Comparison of ENCODE assay signal across 15 cellular contexts in the genomic region with DNA sequence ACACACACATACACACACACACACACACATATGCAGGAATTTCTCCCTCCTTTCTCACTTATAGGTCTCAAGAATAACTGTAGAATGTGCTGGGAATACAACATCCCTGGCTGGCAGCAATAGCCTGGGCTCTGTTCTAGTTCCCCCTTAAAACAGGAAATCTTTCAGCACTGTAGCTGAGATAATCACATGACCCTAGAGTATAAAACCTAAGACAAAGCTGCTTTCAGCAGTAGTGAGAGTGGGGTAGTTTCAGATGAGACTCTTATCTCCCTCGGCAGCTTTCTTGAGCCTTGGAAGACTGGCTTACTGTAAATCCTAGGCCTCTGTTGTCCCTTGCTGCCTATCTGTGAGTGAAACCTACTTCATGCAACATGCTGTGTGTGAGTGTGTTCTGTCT.
DNase-seq lines count a peak whose midpoint lies in the region; ATAC-seq, FAIRE-seq and TF ChIP-seq lines count a peak whose summit lies in the region.
"Had no signal": no experiment of that assay in that cellular context is flagged by ENCODE, and none has a peak within 500 bp of the region (broad histone marks: within the 10 kb centered on the region; RNA-seq: fewer than 3 reads in every experiment).

No MANE protein-coding gene starts in this region.

- TF ChIP-seq EP300 in SK-N-SH (IDR thresholded peaks at IDR 0.05; ENCODE audit: borderline replicate concordance in 1 of 2, low read depth in 1 of 2, low read length in 1 of 2) = no peak

- H3F3A ChIP-seq in SK-N-SH (replicated peaks; ENCODE audit: insufficient read depth) = peaks cover 38% of the 10 kb centered on the region

- H2AFZ ChIP-seq in SK-N-SH (ENCODE audit: low read depth) = no peak overlapping the region
- H2AFZ ChIP-seq in keratinocyte (ENCODE audit: control insufficient read depth, low read length) = peak overlapping the region; percentile 61

- H3K9me1 ChIP-seq in keratinocyte (ENCODE audit: control insufficient read depth, extremely low read depth, insufficient read depth, low read length) = no peaks in the 10 kb centered on the region

- H3K9me2 ChIP-seq in SK-N-SH = no peaks in the 10 kb centered on the region

- FAIRE-seq in keratinocyte (lab: Jason Lieb, UNC) = peak; percentile 46
- FAIRE-seq: GM12878 had no signal

- no peak overlapping the region for H3K4me2 ChIP-seq in SK-N-SH
- H3K4me2 ChIP-seq in keratinocyte (ENCODE audit: control insufficient read depth, extremely low read depth, insufficient read depth, low read depth, low read length) = no peak overlapping the region

- no peak overlapping the region for H3K4me3 Mint-ChIP-seq in stimulated activated memory B cell treated with anti-CD40 and anti-IgM and Interleukin-4, amounts not matched to agents 10 μg/mL and 1 μg/mL and 100 μg/mL, for 72 hours
- H3K4me3 Mint-ChIP-seq: activated naive CD8-positive, alpha-beta T cell treated with anti-CD3 and anti-CD28 coated beads for 36 hours; stimulated activated naive CD8-positive, alpha-beta T cell treated with anti-CD3 and anti-CD28 coated beads, Interleukin-15, amount 100 ng/mL, for 72 hours had no signal

- no peak overlapping the region for H3K27ac Mint-ChIP-seq in stimulated activated memory B cell treated with anti-CD40 and anti-IgM and Interleukin-4, amounts not matched to agents 10 μg/mL and 1 μg/mL and 100 μg/mL, for 72 hours
- H3K27ac Mint-ChIP-seq: activated naive CD8-positive, alpha-beta T cell treated with anti-CD3 and anti-CD28 coated beads for 36 hours; stimulated activated naive CD8-positive, alpha-beta T cell treated with anti-CD3 and anti-CD28 coated beads, Interleukin-15, amount 100 ng/mL, for 72 hours had no signal

- H3K36me3 Mint-ChIP-seq in stimulated activated memory B cell treated with anti-CD40 and anti-IgM and Interleukin-4, amounts not matched to agents 10 μg/mL and 1 μg/mL and 100 μg/mL, for 72 hours = no peaks in the 10 kb centered on the region
- H3K36me3 Mint-ChIP-seq: activated naive CD8-positive, alpha-beta T cell treated with anti-CD3 and anti-CD28 coated beads for 36 hours had no signal

- POLR2A ChIA-PET in SK-N-SH (lab: Yijun Ruan, JAX) = no interaction called here

- peak overlapping the region; percentile 84 to 90; a peak in 3 of 4 replicates for H3K27ac ChIP-seq in SK-N-SH (ENCODE audit: low read depth in 2 of 2, low read length in 1 of 2)
- peak overlapping the region; percentile 87 for H3K27ac ChIP-seq in keratinocyte (ENCODE audit: control insufficient read depth, insufficient read depth, low read length)

- H3K36me3 ChIP-seq in SK-N-SH (replicated peaks in 1 of 2; ENCODE audit: control insufficient read depth in 1 of 2, insufficient read depth in 2 of 2, low read length in 1 of 2) = no peaks in the 10 kb centered on the region
- no peaks in the 10 kb centered on the region for H3K36me3 ChIP-seq in keratinocyte (ENCODE audit: control insufficient read depth in 2 of 2, extremely low read depth in 1 of 2, insufficient read depth in 2 of 2, low read length in 2 of 2)
- H3K36me3 ChIP-seq: BE2C had no signal

- no peaks in the 10 kb centered on the region for H3K9me3 ChIP-seq in SK-N-SH
- H3K9me3 ChIP-seq in keratinocyte (ENCODE audit: control insufficient read depth, low read depth, low read length) = peaks cover 3% of the 10 kb centered on the region
- H3K9me3 ChIP-seq: BE2C had no signal

- dilution Hi-C loops in keratinocyte (cut with MboI; ENCODE audit: extremely low pct_ligation_motif_present, low sequenced_read_pairs) = no loop called here

- H3K4me1 ChIP-seq in SK-N-SH (ENCODE audit: control insufficient read depth in 1 of 2, insufficient read depth in 2 of 2, low read depth in 1 of 2, low read length in 1 of 2) = peaks cover 3 to 41% of the 10 kb centered on the region in 2 experiments
- peaks cover 61% of the 10 kb centered on the region for H3K4me1 ChIP-seq in keratinocyte (ENCODE audit: control insufficient read depth, extremely low read depth, insufficient read depth, low read length)
- H3K4me1 ChIP-seq: BE2C had no signal

- peaks cover 15% of the 10 kb centered on the region for H3K27me3 Mint-ChIP-seq in stimulated activated memory B cell treated with anti-CD40 and anti-IgM and Interleukin-4, amounts not matched to agents 10 μg/mL and 1 μg/mL and 100 μg/mL, for 72 hours

- 100% methylated on average over 1 of the region's 1 CpG for WGBS in SK-N-SH (ENCODE audit: low lambda C conversion rate)

- peak; percentile 40 for DNase-seq in COLO829 (ENCODE audit: low spot score)
- DNase-seq in SK-N-SH = no peak
- no peak for DNase-seq in keratinocyte (ENCODE audit: low read depth, low spot score)
- no peak for DNase-seq in activated gamma-delta T cell treated with Interleukin-2 at 50 U/mL for 16 hours
- no peak for DNase-seq in activated effector memory CD4-positive, alpha-beta T cell treated with Interleukin-2 at 50 U/mL for 16 hours
- DNase-seq: activated naive CD8-positive, alpha-beta T cell treated with anti-CD3 and anti-CD28 coated beads for 36 hours; BE2C; NCI-H2171; stimulated activated CD4-positive, alpha-beta T cell treated with anti-CD3 and anti-CD28 coated beads, Interleukin-4, amount 100 ng/mL, for 4 hours; stimulated activated naive CD8-positive, alpha-beta T cell treated with anti-CD3 and anti-CD28 coated beads, Interleukin-15, amount 100 ng/mL, for 72 hours; T1000 had no signal

- H4K20me1 ChIP-seq in SK-N-SH (ENCODE audit: insufficient read depth) = no peaks in the 10 kb centered on the region
- H4K20me1 ChIP-seq in keratinocyte (ENCODE audit: control insufficient read depth, extremely low read depth, insufficient read depth, low read length) = no peaks in the 10 kb centered on the region

- H3K4me3 ChIP-seq in SK-N-SH (ENCODE audit: low read depth in 2 of 2, low read length in 1 of 2) (no peak overlapping the region), keratinocyte (ENCODE audit: control insufficient read depth in 2 of 3, extremely low read depth in 1 of 3, insufficient read depth in 2 of 3, low read depth in 1 of 3, low read length in 3 of 3) (no peak overlapping the region)
- H3K4me3 ChIP-seq: GM12878 had no signal

- H3K9me3 Mint-ChIP-seq in stimulated activated memory B cell treated with anti-CD40 and anti-IgM and Interleukin-4, amounts not matched to agents 10 μg/mL and 1 μg/mL and 100 μg/mL, for 72 hours = peaks cover 5% of the 10 kb centered on the region
- H3K9me3 Mint-ChIP-seq: activated naive CD8-positive, alpha-beta T cell treated with anti-CD3 and anti-CD28 coated beads for 36 hours; stimulated activated naive CD8-positive, alpha-beta T cell treated with anti-CD3 and anti-CD28 coated beads, Interleukin-15, amount 100 ng/mL, for 72 hours had no signal

- no peak for TF ChIP-seq CTCF in SK-N-SH (IDR thresholded peaks at IDR 0.05)
- no peak for TF ChIP-seq CTCF in keratinocyte (optimal IDR thresholded peaks at IDR 0.05 in 1 of 3, IDR thresholded peaks at IDR 0.05 in 1 of 3, conservative IDR thresholded peaks at IDR 0.05 in 1 of 3; ENCODE audit: extremely low read depth in 1 of 3, insufficient read depth in 2 of 3, low read length in 3 of 3)

- H3K27me3 ChIP-seq in SK-N-SH (ENCODE audit: insufficient read depth) = no peaks in the 10 kb centered on the region
- H3K27me3 ChIP-seq in keratinocyte (ENCODE audit: control insufficient read depth, extremely low read depth, insufficient read depth, low read length) = no peaks in the 10 kb centered on the region
- H3K27me3 ChIP-seq: BE2C had no signal

- ATAC-seq in HG02885 (IDR thresholded peaks at IDR 0.05; ENCODE audit: poor library complexity, unreplicated experiment) (peak; percentile 51), HG02623 (IDR thresholded peaks at IDR 0.05; ENCODE audit: unreplicated experiment) (no peak)
- no peak for ATAC-seq in stimulated activated memory B cell treated with anti-CD40 and anti-IgM and Interleukin-4, amounts not matched to agents 10 μg/mL and 1 μg/mL and 100 μg/mL, for 72 hours
- ATAC-seq: GM12878; stimulated activated naive CD8-positive, alpha-beta T cell treated with anti-CD3 and anti-CD28 coated beads, Interleukin-15, amount 100 ng/mL, for 72 hours had no signal

- TF ChIP-seq RAD21 in SK-N-SH (IDR thresholded peaks at IDR 0.05; ENCODE audit: low read length) = no peak

- H3K4me1 Mint-ChIP-seq in stimulated activated memory B cell treated with anti-CD40 and anti-IgM and Interleukin-4, amounts not matched to agents 10 μg/mL and 1 μg/mL and 100 μg/mL, for 72 hours = peaks cover 10% of the 10 kb centered on the region

- peak overlapping the region; percentile 75; the same call in 1 of the 2 replicates for H3K9ac ChIP-seq in SK-N-SH
- H3K9ac ChIP-seq in keratinocyte (ENCODE audit: control insufficient read depth, extremely low read depth, insufficient read depth, low read length) = no peak overlapping the region

- H3K79me2 ChIP-seq in SK-N-SH (ENCODE audit: insufficient read depth) (no peaks in the 10 kb centered on the region), keratinocyte (ENCODE audit: control insufficient read depth, insufficient read depth, low read length) (no peaks in the 10 kb centered on the region)

- CTCF ChIA-PET in SK-N-SH (lab: Yijun Ruan, JAX) = no interaction called here

TF ChIP-seq in SK-N-SH, 30 proteins besides CTCF, POLR2A, EP300 and RAD21:
- TF ChIP-seq NRF1 (IDR thresholded peaks at IDR 0.05; ENCODE audit: low read depth, low read length) = no peak
- TF ChIP-seq, protein P1, sequence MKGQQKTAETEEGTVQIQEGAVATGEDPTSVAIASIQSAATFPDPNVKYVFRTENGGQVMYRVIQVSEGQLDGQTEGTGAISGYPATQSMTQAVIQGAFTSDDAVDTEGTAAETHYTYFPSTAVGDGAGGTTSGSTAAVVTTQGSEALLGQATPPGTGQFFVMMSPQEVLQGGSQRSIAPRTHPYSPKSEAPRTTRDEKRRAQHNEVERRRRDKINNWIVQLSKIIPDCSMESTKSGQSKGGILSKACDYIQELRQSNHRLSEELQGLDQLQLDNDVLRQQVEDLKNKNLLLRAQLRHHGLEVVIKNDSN (IDR thresholded peaks at IDR 0.05; ENCODE audit: borderline replicate concordance, low read depth) = peak; percentile 51; the same call in 1 of the 2 replicates
